Comparison of ENCODE assay signal across 14 cellular contexts in the genomic region with DNA sequence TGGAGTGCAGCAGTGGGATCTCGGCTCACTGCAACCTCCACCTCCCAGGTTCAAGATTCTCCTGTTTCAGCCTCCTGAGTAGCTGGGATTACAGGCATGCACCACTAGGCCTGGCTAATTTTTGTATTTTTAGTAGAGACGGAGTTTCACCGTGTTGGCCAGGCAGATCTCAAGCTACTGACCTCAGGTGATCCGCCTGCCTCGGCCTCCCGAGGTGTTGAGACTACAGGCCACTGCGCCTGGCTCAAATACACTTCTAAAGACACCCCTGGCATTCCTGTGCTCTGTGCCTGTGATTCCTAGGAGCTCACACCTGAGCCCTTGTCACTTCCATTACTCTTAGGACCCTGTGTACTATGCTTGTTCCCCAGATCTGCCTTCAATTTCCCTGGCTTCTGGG. TPM values are rescaled to one million over a fixed set of nuclear protein-coding genes. Genes with fewer than 3 reads are reported as not detected.
A peak's percentile ranks its signal among the peaks of the same experiment; 100 is the strongest.
DNase-seq lines count a peak whose midpoint lies in the region; ATAC-seq and TF ChIP-seq lines count a peak whose summit lies in the region.
"Not testable (repeated sequence)": the region's sequence is repeated elsewhere in the genome, so short reads cannot be mapped to it uniquely, and the experiment has no call there.
"Had no signal": no experiment of that assay in that cellular context is flagged by ENCODE, and none has a peak within 500 bp of the region (broad histone marks: within the 10 kb centered on the region; RNA-seq: fewer than 3 reads in every experiment).

No MANE protein-coding gene starts in this region.

- WGBS in endodermal cell (ENCODE audit: insufficient coverage in 1 of 2, insufficient read length in 1 of 2), 2 experiments: 90 to 92% methylated on average over 4 to 7 of the region's 7 CpGs

- not testable (repeated sequence) for H3K9me3 Mint-ChIP-seq in CD8-positive, alpha-beta T cell; activated CD4-positive, alpha-beta memory T cell treated with anti-CD3 and anti-CD28 coated beads, Interleukin-2, amount 10 ng/mL, durations not matched to agents 7 days and 5 days; activated naive CD8-positive, alpha-beta T cell (ENCODE audit: low read depth); endodermal cell; naive thymus-derived CD4-positive, alpha-beta T cell; stimulated activated effector memory CD8-positive, alpha-beta T cell treated with anti-CD3 and anti-CD28 coated beads, Interleukin-12 subunit alpha, Interleukin-12 subunit beta, amount 100 ng/mL, for 72 hours

- CTCF ChIA-PET in CD8-positive, alpha-beta T cell (lab: Charles Lee); RWPE1 (lab: Yijun Ruan, JAX): not testable (repeated sequence)
- CTCF ChIA-PET in activated CD4-positive, alpha-beta memory T cell treated with anti-CD3 and anti-CD28 coated beads, Interleukin-2, amount 10 ng/mL, durations not matched to agents 7 days and 5 days (lab: Charles Lee): interaction anchor here (0.6 to 1.0 kb wide), 4 partner anchors 10 to 1046 kb away, joined by 3 to 4 read pairs (median 3); a partner anchor contains a TSS
- CTCF ChIA-PET in naive thymus-derived CD4-positive, alpha-beta T cell (lab: Charles Lee): interaction anchor here (0.7 to 1.3 kb wide), 2 partner anchors 57 to 149 kb away, joined by 3 to 4 read pairs; no protein-coding TSS in a partner anchor

- H3K9me3 ChIP-seq in CD8-positive, alpha-beta T cell (ENCODE audit: low read length); endodermal cell (ENCODE audit: control insufficient read depth, low read length); naive thymus-derived CD4-positive, alpha-beta T cell (ENCODE audit: control insufficient read depth in 2 of 3, low read length in 3 of 3): not testable (repeated sequence)

- not testable (repeated sequence) for H3K9ac ChIP-seq in endodermal cell (ENCODE audit: extremely low read depth, low read length, poor library complexity, severe bottlenecking)

- intact Hi-C loops in CD8-positive, alpha-beta T cell (cut with DNase I, micrococcal nuclease): loop anchor here in 1 of 2 experiments (10.0 kb wide), 1 partner anchor 332 kb away; no protein-coding TSS in a partner anchor
- intact Hi-C loops in naive thymus-derived CD4-positive, alpha-beta T cell (cut with micrococcal nuclease): not testable (repeated sequence)

- DNase-seq in CD8-positive, alpha-beta T cell; RWPE1 (ENCODE audit: low spot score); activated CD4-positive, alpha-beta memory T cell treated with anti-CD3 and anti-CD28 coated beads, Interleukin-2, amount 10 ng/mL, durations not matched to agents 7 days and 5 days; naive thymus-derived CD4-positive, alpha-beta T cell; stimulated activated effector memory CD8-positive, alpha-beta T cell treated with anti-CD3 and anti-CD28 coated beads, Interleukin-12 subunit alpha, Interleukin-12 subunit beta, amount 100 ng/mL, for 72 hours (ENCODE audit: low spot score in 2 of 2): not testable (repeated sequence)
- peak; percentile 48 for DNase-seq in endodermal cell

- POLR2A ChIA-PET in CD8-positive, alpha-beta T cell (lab: Charles Lee); RWPE1 (lab: Yijun Ruan, JAX; ENCODE audit: low non-redundant PET): not testable (repeated sequence)
- POLR2A ChIA-PET in activated CD4-positive, alpha-beta memory T cell treated with anti-CD3 and anti-CD28 coated beads, Interleukin-2, amount 10 ng/mL, durations not matched to agents 7 days and 5 days (lab: Charles Lee): interaction anchor here (1.6 kb wide), 1 partner anchor 35 kb away, joined by 4 read pairs; a partner anchor contains a TSS
- POLR2A ChIA-PET in naive thymus-derived CD4-positive, alpha-beta T cell (lab: Charles Lee): interaction anchor here (1.0 to 1.4 kb wide), 3 partner anchors 14 to 35 kb away, joined by 3 to 5 read pairs (median 5); a partner anchor contains a TSS

- H3K27ac Mint-ChIP-seq in CD8-positive, alpha-beta T cell: peak overlapping the region; percentile 49
- not testable (repeated sequence) for H3K27ac Mint-ChIP-seq in activated CD4-positive, alpha-beta memory T cell treated with anti-CD3 and anti-CD28 coated beads, Interleukin-2, amount 10 ng/mL, durations not matched to agents 7 days and 5 days; activated naive CD8-positive, alpha-beta T cell; endodermal cell
- H3K27ac Mint-ChIP-seq in naive thymus-derived CD4-positive, alpha-beta T cell: peak overlapping the region in 8 of 9 donors; percentile 72 to 95 (median 84)
- peak overlapping the region; percentile 86 for H3K27ac Mint-ChIP-seq in stimulated activated effector memory CD8-positive, alpha-beta T cell treated with anti-CD3 and anti-CD28 coated beads, Interleukin-12 subunit alpha, Interleukin-12 subunit beta, amount 100 ng/mL, for 72 hours

- not testable (repeated sequence) for H3K27me3 Mint-ChIP-seq in CD8-positive, alpha-beta T cell (ENCODE audit: low read depth); activated naive CD8-positive, alpha-beta T cell
- H3K27me3 Mint-ChIP-seq in activated CD4-positive, alpha-beta memory T cell treated with anti-CD3 and anti-CD28 coated beads, Interleukin-2, amount 10 ng/mL, durations not matched to agents 7 days and 5 days: peaks cover 34% of the 10 kb centered on the region
- peaks cover 55% of the 10 kb centered on the region for H3K27me3 Mint-ChIP-seq in endodermal cell (ENCODE audit: insufficient read depth)
- peaks cover 0 to 42% (median 0%) of the 10 kb centered on the region in 5 donors for H3K27me3 Mint-ChIP-seq in naive thymus-derived CD4-positive, alpha-beta T cell

- not testable (repeated sequence) for H3K27ac ChIP-seq in CD8-positive, alpha-beta T cell (ENCODE audit: low read depth, low read length); endodermal cell (ENCODE audit: low read depth, low read length); naive thymus-derived CD4-positive, alpha-beta T cell (ENCODE audit: low read depth, low read length)
- H3K27ac ChIP-seq in RWPE1: peak overlapping the region; percentile 88

- H3K4me1 Mint-ChIP-seq in CD8-positive, alpha-beta T cell (ENCODE audit: low read depth): peaks cover 39% of the 10 kb centered on the region
- H3K4me1 Mint-ChIP-seq in activated CD4-positive, alpha-beta memory T cell treated with anti-CD3 and anti-CD28 coated beads, Interleukin-2, amount 10 ng/mL, durations not matched to agents 7 days and 5 days: peaks cover 39% of the 10 kb centered on the region
- H3K4me1 Mint-ChIP-seq in activated naive CD8-positive, alpha-beta T cell (ENCODE audit: low read depth): peaks cover 38% of the 10 kb centered on the region
- H3K4me1 Mint-ChIP-seq in endodermal cell: peaks cover 16% of the 10 kb centered on the region
- peaks cover 30 to 55% (median 52%) of the 10 kb centered on the region in 7 donors for H3K4me1 Mint-ChIP-seq in naive thymus-derived CD4-positive, alpha-beta T cell
- H3K4me1 Mint-ChIP-seq in stimulated activated effector memory CD8-positive, alpha-beta T cell treated with anti-CD3 and anti-CD28 coated beads, Interleukin-12 subunit alpha, Interleukin-12 subunit beta, amount 100 ng/mL, for 72 hours: peaks cover 55% of the 10 kb centered on the region

- peaks cover 14% of the 10 kb centered on the region for H3K36me3 ChIP-seq in CD8-positive, alpha-beta T cell (ENCODE audit: insufficient read depth, low read length)
- H3K36me3 ChIP-seq in endodermal cell (ENCODE audit: control insufficient read depth, insufficient read depth, low read length): peaks cover 22% of the 10 kb centered on the region
- H3K36me3 ChIP-seq in naive thymus-derived CD4-positive, alpha-beta T cell (ENCODE audit: control insufficient read depth in 2 of 3, insufficient read depth in 3 of 3, low read length in 3 of 3): peaks cover 0 to 18% (median 8%) of the 10 kb centered on the region in 3 experiments

- peak overlapping the region; percentile 50 for H3K4me3 ChIP-seq in CD8-positive, alpha-beta T cell (ENCODE audit: low read depth, low read length)
- H3K4me3 ChIP-seq in endodermal cell (ENCODE audit: low read length); naive thymus-derived CD4-positive, alpha-beta T cell (ENCODE audit: low read length): not testable (repeated sequence)

- peaks cover 35% of the 10 kb centered on the region for H3K4me1 ChIP-seq in CD8-positive, alpha-beta T cell (ENCODE audit: insufficient read depth, low read length)
- H3K4me1 ChIP-seq in endodermal cell (ENCODE audit: control insufficient read depth, insufficient read depth, low read length): not testable (repeated sequence)
- H3K4me1 ChIP-seq in naive thymus-derived CD4-positive, alpha-beta T cell (ENCODE audit: control insufficient read depth in 2 of 2, insufficient read depth in 2 of 2, low read length in 2 of 2): peaks cover 9 to 22% of the 10 kb centered on the region in 2 donors

- not testable (repeated sequence) for TF ChIP-seq CTCF in CD8-positive, alpha-beta T cell (IDR thresholded peaks at IDR 0.05); RWPE1 (conservative IDR thresholded peaks at IDR 0.05; ENCODE audit: low read depth); endodermal cell (conservative IDR thresholded peaks at IDR 0.05)

- H3K36me3 Mint-ChIP-seq in CD8-positive, alpha-beta T cell: peaks cover 13% of the 10 kb centered on the region
- peaks cover 32% of the 10 kb centered on the region for H3K36me3 Mint-ChIP-seq in activated CD4-positive, alpha-beta memory T cell treated with anti-CD3 and anti-CD28 coated beads, Interleukin-2, amount 10 ng/mL, durations not matched to agents 7 days and 5 days (ENCODE audit: low read depth)
- not testable (repeated sequence) for H3K36me3 Mint-ChIP-seq in activated naive CD8-positive, alpha-beta T cell
- H3K36me3 Mint-ChIP-seq in endodermal cell (ENCODE audit: low read depth): peaks cover 12% of the 10 kb centered on the region
- peaks cover 0 to 13% (median 0%) of the 10 kb centered on the region in 5 donors for H3K36me3 Mint-ChIP-seq in naive thymus-derived CD4-positive, alpha-beta T cell
- H3K36me3 Mint-ChIP-seq in stimulated activated effector memory CD8-positive, alpha-beta T cell treated with anti-CD3 and anti-CD28 coated beads, Interleukin-12 subunit alpha, Interleukin-12 subunit beta, amount 100 ng/mL, for 72 hours: peaks cover 44% of the 10 kb centered on the region

- not testable (repeated sequence) for ATAC-seq in CD8-positive, alpha-beta T cell; naive thymus-derived CD4-positive, alpha-beta T cell; stimulated activated effector memory CD8-positive, alpha-beta T cell treated with anti-CD3 and anti-CD28 coated beads, Interleukin-12 subunit alpha, Interleukin-12 subunit beta, amount 100 ng/mL, for 72 hours

- not testable (repeated sequence) for H3K27me3 ChIP-seq in CD8-positive, alpha-beta T cell (ENCODE audit: insufficient read depth, low read length); endodermal cell (ENCODE audit: control insufficient read depth, insufficient read depth, low read length, poor library complexity, severe bottlenecking); naive thymus-derived CD4-positive, alpha-beta T cell (ENCODE audit: control insufficient read depth in 2 of 2, insufficient read depth in 2 of 2, low read length in 2 of 2)

- H3K4me3 Mint-ChIP-seq in CD8-positive, alpha-beta T cell: peak overlapping the region; percentile 88
- H3K4me3 Mint-ChIP-seq in activated CD4-positive, alpha-beta memory T cell treated with anti-CD3 and anti-CD28 coated beads, Interleukin-2, amount 10 ng/mL, durations not matched to agents 7 days and 5 days: peak overlapping the region; percentile 5
- peak overlapping the region; percentile 93 for H3K4me3 Mint-ChIP-seq in activated naive CD8-positive, alpha-beta T cell
- peak overlapping the region; percentile 67 for H3K4me3 Mint-ChIP-seq in endodermal cell
- peak overlapping the region; percentile 42 to 100 (median 92) for H3K4me3 Mint-ChIP-seq in naive thymus-derived CD4-positive, alpha-beta T cell
- peak overlapping the region; percentile 80 for H3K4me3 Mint-ChIP-seq in stimulated activated effector memory CD8-positive, alpha-beta T cell treated with anti-CD3 and anti-CD28 coated beads, Interleukin-12 subunit alpha, Interleukin-12 subunit beta, amount 100 ng/mL, for 72 hours

RNA-seq across cellular contexts. Expression of a gene that starts 13.6 kb away (rescaled TPM):
- total RNA-seq in CD8-positive, alpha-beta T cell: 100 to 1,000 TPM; 137 to 138 TPM
- 100 to 1,000 TPM; 127 to 128 TPM for total RNA-seq in activated CD4-positive, alpha-beta memory T cell treated with anti-CD3 and anti-CD28 coated beads, Interleukin-2, amount 10 ng/mL, durations not matched to agents 7 days and 5 days
- 10 to 100 TPM; 87.4 to 99.8 TPM for total RNA-seq in endodermal cell
- polyA plus RNA-seq in endodermal cell (2013, experiment 1 of 2): 58.5 TPM
- polyA plus RNA-seq in endodermal cell (2013, experiment 2 of 2): 55.2 TPM
- 100 to 1,000 TPM; 122 to 239 (median 157) TPM for total RNA-seq in naive thymus-derived CD4-positive, alpha-beta T cell
- 100 to 1,000 TPM; 154 to 254 TPM for polyA plus RNA-seq in naive thymus-derived CD4-positive, alpha-beta T cell

RNA-seq across cellular contexts. Expression of a gene that starts 34.5 kb away (rescaled TPM):
- total RNA-seq in CD8-positive, alpha-beta T cell: 10 to 100 TPM; 19.9 to 21.3 TPM
- 10 to 100 TPM; 65.7 to 68.3 TPM for total RNA-seq in activated CD4-positive, alpha-beta memory T cell treated with anti-CD3 and anti-CD28 coated beads, Interleukin-2, amount 10 ng/mL, durations not matched to agents 7 days and 5 days
- 10 to 100 TPM; 29.2 to 34.1 TPM for total RNA-seq in endodermal cell
- polyA plus RNA-seq in endodermal cell (2013, experiment 1 of 2): 30.7 TPM
- 28.4 TPM for polyA plus RNA-seq in endodermal cell (2013, experiment 2 of 2)
- 10 to 100 TPM; 37.6 to 63.0 (median 52.5) TPM for total RNA-seq in naive thymus-derived CD4-positive, alpha-beta T cell
- polyA plus RNA-seq in naive thymus-derived CD4-positive, alpha-beta T cell: 10 to 100 TPM; 54.7 to 65.2 TPM

RNA-seq across cellular contexts. Expression of a gene that starts 37.2 kb away (rescaled TPM):
- total RNA-seq in CD8-positive, alpha-beta T cell: not detected
- total RNA-seq in activated CD4-positive, alpha-beta memory T cell treated with anti-CD3 and anti-CD28 coated beads, Interleukin-2, amount 10 ng/mL, durations not matched to agents 7 days and 5 days: not detected
- total RNA-seq in endodermal cell: not detected
- 3.2 TPM for polyA plus RNA-seq in endodermal cell (2013, experiment 1 of 2)
- polyA plus RNA-seq in endodermal cell (2013, experiment 2 of 2): 5.2 TPM
- total RNA-seq in naive thymus-derived CD4-positive, alpha-beta T cell: 1 to 10 TPM in 2 of 5 experiments, not detected in 3; 4.9 to 7.2 TPM
- not detected for polyA plus RNA-seq in naive thymus-derived CD4-positive, alpha-beta T cell
- total RNA-seq: activated CD8-positive, alpha-beta memory T cell treated with anti-CD3 and anti-CD28 coated beads, Interleukin-2, amount 10 ng/mL, durations not matched to agents 7 days and 5 days; left ventricle myocardium inferior; NCI-H460; thoracic aorta had no signal
- polyA plus RNA-seq: BJ had no signal

RNA-seq across cellular contexts. Expression of a gene that starts 37.7 kb away (rescaled TPM):
- total RNA-seq in CD8-positive, alpha-beta T cell: not detected
- not detected for total RNA-seq in activated CD4-positive, alpha-beta memory T cell treated with anti-CD3 and anti-CD28 coated beads, Interleukin-2, amount 10 ng/mL, durations not matched to agents 7 days and 5 days
- total RNA-seq in endodermal cell: not detected
- polyA plus RNA-seq in endodermal cell (2013, experiment 1 of 2): not detected
- not detected for polyA plus RNA-seq in endodermal cell (2013, experiment 2 of 2)
- under 1 TPM in 3 of 5 experiments, not detected in 2; 0.19 to 0.43 (median 0.27) TPM for total RNA-seq in naive thymus-derived CD4-positive, alpha-beta T cell
- not detected for polyA plus RNA-seq in naive thymus-derived CD4-positive, alpha-beta T cell
- total RNA-seq: activated CD8-positive, alpha-beta memory T cell treated with anti-CD3 and anti-CD28 coated beads, Interleukin-2, amount 10 ng/mL, durations not matched to agents 7 days and 5 days; left ventricle myocardium inferior; NCI-H460; sciatic nerve; SK-MEL-5; thoracic aorta had no signal
- polyA plus RNA-seq: BJ had no signal

Comparison
In these comparisons a context has a peak if more than half of its experiments do, and no peak if none do; other contexts are left out.
1. H3K4me3 Mint-ChIP-seq: peak in every context shown above with its lines; median percentile 93 in activated naive CD8-positive, alpha-beta T cell; 92 in naive thymus-derived CD4-positive, alpha-beta T cell; 88 in CD8-positive, alpha-beta T cell; 80 in stimulated activated effector memory CD8-positive, alpha-beta T cell treated with anti-CD3 and anti-CD28 coated beads, Interleukin-12 subunit alpha, Interleukin-12 subunit beta, amount 100 ng/mL, for 72 hours; 67 in endodermal cell; 5 in activated CD4-positive, alpha-beta memory T cell treated with anti-CD3 and anti-CD28 coated beads, Interleukin-2, amount 10 ng/mL, durations not matched to agents 7 days and 5 days.